1 cellular context compared by ENCODE assay signal in the genomic region with DNA sequence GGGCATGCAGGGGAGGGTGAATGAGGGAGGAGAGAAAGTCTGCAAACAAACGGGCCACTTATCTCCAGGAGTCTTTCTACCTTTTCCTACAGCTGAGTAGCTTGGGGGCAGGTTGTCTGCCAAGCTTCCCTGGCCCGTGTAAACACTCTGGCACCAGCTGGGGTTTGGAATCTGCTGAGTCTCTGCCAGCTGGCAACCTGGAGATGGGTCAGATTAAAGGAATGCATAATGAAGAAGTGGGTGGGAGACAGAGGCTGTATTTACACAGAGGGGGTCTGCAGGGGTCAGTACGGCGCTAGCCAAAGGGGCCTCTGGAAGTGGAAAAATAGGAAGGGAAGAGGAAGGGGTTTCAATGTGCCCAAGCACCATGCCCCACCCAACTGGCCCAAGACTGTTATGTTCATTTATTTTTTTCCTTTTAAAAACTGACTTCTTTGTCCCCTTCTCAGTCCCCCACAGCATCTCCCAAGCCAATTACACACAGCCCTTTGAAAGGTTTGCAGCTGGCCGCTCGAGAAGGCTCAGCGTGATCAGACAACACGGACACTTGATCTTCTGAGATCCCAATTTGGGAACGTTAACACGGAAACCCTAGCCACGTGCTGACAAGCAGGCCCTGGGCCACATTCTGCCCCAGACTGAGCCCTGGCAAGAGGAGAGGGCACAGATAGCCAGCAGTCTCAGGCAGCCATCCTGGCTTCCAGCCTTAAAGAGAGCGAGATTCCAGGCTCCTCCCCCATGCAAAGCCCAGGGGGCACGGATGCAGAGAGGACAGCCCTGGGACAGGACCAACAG.
TF ChIP-seq lines count a peak whose summit lies in the region.

No MANE protein-coding gene starts in this region.

TF ChIP-seq in GM23338, 12 proteins besides CTCF, POLR2A, EP300 and RAD21 (continued from another document):
- TF ChIP-seq, protein P1, sequence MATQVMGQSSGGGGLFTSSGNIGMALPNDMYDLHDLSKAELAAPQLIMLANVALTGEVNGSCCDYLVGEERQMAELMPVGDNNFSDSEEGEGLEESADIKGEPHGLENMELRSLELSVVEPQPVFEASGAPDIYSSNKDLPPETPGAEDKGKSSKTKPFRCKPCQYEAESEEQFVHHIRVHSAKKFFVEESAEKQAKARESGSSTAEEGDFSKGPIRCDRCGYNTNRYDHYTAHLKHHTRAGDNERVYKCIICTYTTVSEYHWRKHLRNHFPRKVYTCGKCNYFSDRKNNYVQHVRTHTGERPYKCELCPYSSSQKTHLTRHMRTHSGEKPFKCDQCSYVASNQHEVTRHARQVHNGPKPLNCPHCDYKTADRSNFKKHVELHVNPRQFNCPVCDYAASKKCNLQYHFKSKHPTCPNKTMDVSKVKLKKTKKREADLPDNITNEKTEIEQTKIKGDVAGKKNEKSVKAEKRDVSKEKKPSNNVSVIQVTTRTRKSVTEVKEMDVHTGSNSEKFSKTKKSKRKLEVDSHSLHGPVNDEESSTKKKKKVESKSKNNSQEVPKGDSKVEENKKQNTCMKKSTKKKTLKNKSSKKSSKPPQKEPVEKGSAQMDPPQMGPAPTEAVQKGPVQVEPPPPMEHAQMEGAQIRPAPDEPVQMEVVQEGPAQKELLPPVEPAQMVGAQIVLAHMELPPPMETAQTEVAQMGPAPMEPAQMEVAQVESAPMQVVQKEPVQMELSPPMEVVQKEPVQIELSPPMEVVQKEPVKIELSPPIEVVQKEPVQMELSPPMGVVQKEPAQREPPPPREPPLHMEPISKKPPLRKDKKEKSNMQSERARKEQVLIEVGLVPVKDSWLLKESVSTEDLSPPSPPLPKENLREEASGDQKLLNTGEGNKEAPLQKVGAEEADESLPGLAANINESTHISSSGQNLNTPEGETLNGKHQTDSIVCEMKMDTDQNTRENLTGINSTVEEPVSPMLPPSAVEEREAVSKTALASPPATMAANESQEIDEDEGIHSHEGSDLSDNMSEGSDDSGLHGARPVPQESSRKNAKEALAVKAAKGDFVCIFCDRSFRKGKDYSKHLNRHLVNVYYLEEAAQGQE (IDR thresholded peaks at IDR 0.05; ENCODE audit: unreplicated experiment): no peak
- TF ChIP-seq JUNB (IDR thresholded peaks at IDR 0.05; ENCODE audit: unreplicated experiment): no peak
- TF ChIP-seq NANOG (IDR thresholded peaks at IDR 0.05; ENCODE audit: borderline replicate concordance): no peak
- TF ChIP-seq ZNF331 (CRISPR knock-in tag; IDR thresholded peaks at IDR 0.05; ENCODE audit: low read depth): no peak
- TF ChIP-seq STAT1 (IDR thresholded peaks at IDR 0.05; ENCODE audit: unreplicated experiment): no peak
- TF ChIP-seq ZNF114 (CRISPR knock-in tag; IDR thresholded peaks at IDR 0.05): no peak
- TF ChIP-seq EZH2phosphoT487 (IDR thresholded peaks at IDR 0.05; ENCODE audit: unreplicated experiment): no peak
TF ChIP-seq in GM23338: peak in this region for 0.
